ENCODE assay signal across 17 cellular contexts in the genomic region with DNA sequence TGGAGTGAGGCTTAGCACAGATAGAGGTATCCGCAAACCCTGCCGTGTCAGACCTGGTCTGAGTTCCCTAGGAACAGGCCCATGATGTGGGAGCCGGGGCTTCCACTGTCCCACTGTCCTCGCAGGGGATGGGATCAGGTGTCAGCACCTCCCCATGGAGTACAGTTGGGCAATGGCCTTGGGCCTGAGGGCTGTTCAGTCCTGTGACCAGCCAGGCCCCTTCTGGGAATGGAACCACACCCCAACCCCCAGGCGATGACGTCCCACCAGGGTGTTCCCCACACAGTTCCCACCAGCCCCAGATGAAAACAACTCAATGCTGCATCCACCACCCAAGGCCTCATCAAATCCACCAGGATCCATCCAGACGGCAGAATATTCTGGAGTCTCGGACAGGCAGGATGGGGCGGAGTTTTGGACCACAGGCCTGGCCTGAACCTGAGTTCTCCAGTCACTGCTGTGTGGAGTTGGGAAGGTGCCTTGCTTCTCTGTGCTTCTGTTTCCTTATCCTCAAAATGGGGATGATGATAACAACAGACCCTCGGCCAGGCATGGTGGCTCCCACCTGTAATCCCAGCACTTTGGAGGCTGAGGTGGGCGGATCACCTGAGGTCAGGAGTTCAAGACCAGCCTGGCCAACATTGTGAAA.
"Had no signal": no experiment of that assay in that cellular context is flagged by ENCODE, and none has a peak within 500 bp of the region (broad histone marks: within the 10 kb centered on the region; RNA-seq: fewer than 3 reads in every experiment).

No MANE protein-coding gene starts in this region.

- DNase-seq: activated CD4-positive, alpha-beta memory T cell treated with anti-CD3 and anti-CD28 coated beads, Interleukin-2, amount 10 ng/mL, durations not matched to agents 7 days and 5 days; activated CD4-positive, alpha-beta T cell treated with anti-CD3 and anti-CD28 coated beads for 36 hours; activated gamma-delta T cell treated with Interleukin-2 at 50 U/mL for 16 hours; activated naive CD8-positive, alpha-beta T cell treated with anti-CD3 and anti-CD28 coated beads for 36 hours; activated T-cell treated with anti-CD3 and anti-CD28 coated beads, Interleukin-2, amount 50 U/mL, for 72 hours; gastrocnemius medialis; left lung; stimulated activated CD4-positive, alpha-beta T cell treated with anti-CD3 and anti-CD28 coated beads, Interleukin-4, amount 100 ng/mL, for 1 hour; stimulated activated CD8-positive, alpha-beta memory T cell treated with anti-CD3 and anti-CD28 coated beads, Interleukin-4, amount 100 ng/mL, for 48 hours; stimulated activated naive CD8-positive, alpha-beta T cell treated with anti-CD3 and anti-CD28 coated beads, Interleukin-15, Interleukin-2, amounts not matched to agents 100 U/mL and 50 U/mL, for 24 hours; T-helper 9 cell; upper lobe of right lung had no signal

- H3K9me3 ChIP-seq: ascending aorta, gastrocnemius medialis, left lung, upper lobe of right lung had no signal

- H3K27ac Mint-ChIP-seq: activated CD4-positive, alpha-beta memory T cell treated with anti-CD3 and anti-CD28 coated beads, Interleukin-2, amount 10 ng/mL, durations not matched to agents 7 days and 5 days; activated CD4-positive, alpha-beta T cell treated with anti-CD3 and anti-CD28 coated beads for 36 hours; activated naive CD8-positive, alpha-beta T cell treated with anti-CD3 and anti-CD28 coated beads for 36 hours; activated T-cell treated with anti-CD3 and anti-CD28 coated beads, Interleukin-2, amount 50 U/mL, for 72 hours had no signal

- ATAC-seq: activated CD4-positive, alpha-beta T cell treated with anti-CD3 and anti-CD28 coated beads for 36 hours; activated T-cell treated with anti-CD3 and anti-CD28 coated beads, Interleukin-2, amount 50 U/mL, for 72 hours; gastrocnemius medialis; left lung; stimulated activated naive CD8-positive, alpha-beta T cell treated with anti-CD3 and anti-CD28 coated beads, Interleukin-15, Interleukin-2, amounts not matched to agents 100 U/mL and 50 U/mL, for 24 hours; upper lobe of right lung had no signal

- H3K9ac ChIP-seq: parathyroid adenoma had no signal

- H3K4me1 ChIP-seq: parathyroid adenoma had no signal

- H3K4me3 ChIP-seq: ascending aorta, gastrocnemius medialis, left lung, upper lobe of right lung had no signal

- H3K36me3 ChIP-seq: ascending aorta, gastrocnemius medialis, left lung, upper lobe of right lung had no signal

- H3K27ac ChIP-seq: ascending aorta, gastrocnemius medialis, left lung, parathyroid adenoma, upper lobe of right lung, VCaP had no signal

- H3K9me3 Mint-ChIP-seq: activated CD4-positive, alpha-beta memory T cell treated with anti-CD3 and anti-CD28 coated beads, Interleukin-2, amount 10 ng/mL, durations not matched to agents 7 days and 5 days; activated naive CD8-positive, alpha-beta T cell treated with anti-CD3 and anti-CD28 coated beads for 36 hours; activated T-cell treated with anti-CD3 and anti-CD28 coated beads, Interleukin-2, amount 50 U/mL, for 72 hours; memory B cell; neural crest cell had no signal

- H3K79me2 ChIP-seq: parathyroid adenoma had no signal

- H3K27me3 ChIP-seq: ascending aorta, gastrocnemius medialis, upper lobe of right lung had no signal

- H3K36me3 Mint-ChIP-seq: activated naive CD8-positive, alpha-beta T cell treated with anti-CD3 and anti-CD28 coated beads for 36 hours had no signal

- H3K4me3 Mint-ChIP-seq: activated CD4-positive, alpha-beta memory T cell treated with anti-CD3 and anti-CD28 coated beads, Interleukin-2, amount 10 ng/mL, durations not matched to agents 7 days and 5 days; activated CD4-positive, alpha-beta T cell treated with anti-CD3 and anti-CD28 coated beads for 36 hours; activated naive CD8-positive, alpha-beta T cell treated with anti-CD3 and anti-CD28 coated beads for 36 hours; activated T-cell treated with anti-CD3 and anti-CD28 coated beads, Interleukin-2, amount 50 U/mL, for 72 hours; memory B cell; neural crest cell had no signal

- H2AFZ ChIP-seq: parathyroid adenoma had no signal
